19 cellular contexts compared by ENCODE assay signal in genomic region chr3:16695710-16696109, GRCh38.
DNase-seq lines count a peak whose midpoint lies in the region; ATAC-seq and TF ChIP-seq lines count a peak whose summit lies in the region.
"Had no signal": no experiment of that assay in that cellular context is flagged by ENCODE, and none has a peak within 500 bp of the region (broad histone marks: within the 10 kb centered on the region; RNA-seq: fewer than 3 reads in every experiment).

No MANE protein-coding gene starts in this region.

- no peaks in the 10 kb centered on the region; a peak in 2 of 22 replicates for H3K9me3 ChIP-seq in BLaER1 treated with 17β-estradiol and CSF1 and Interleukin-3, amounts not matched to agents 10 nM and 100 nM (replicated peaks in 1 of 11)
- H3K9me3 ChIP-seq in OCI-LY1 (ENCODE audit: low read length) (no peaks in the 10 kb centered on the region), iPS-15b (ENCODE audit: control insufficient read depth, insufficient read depth, low read length) (no peaks in the 10 kb centered on the region), vagina (no peaks in the 10 kb centered on the region)

- no peaks in the 10 kb centered on the region for H4K20me1 ChIP-seq in BLaER1 treated with 17β-estradiol and CSF1 and Interleukin-3, amounts not matched to agents 10 nM and 100 nM
- H4K20me1 ChIP-seq in OCI-LY1 (ENCODE audit: insufficient read depth, low read length) = no peaks in the 10 kb centered on the region

- H3K4me3 ChIP-seq in BLaER1 treated with 17β-estradiol and CSF1 and Interleukin-3, amounts not matched to agents 10 nM and 100 nM = no peak overlapping the region
- no peak overlapping the region for H3K4me3 ChIP-seq in OCI-LY1 (ENCODE audit: low read depth, low read length, poor library complexity, severe bottlenecking)
- peak overlapping the region; percentile 27 for H3K4me3 ChIP-seq in iPS-15b (ENCODE audit: low read depth, low read length)
- H3K4me3 ChIP-seq in vagina = no peak overlapping the region
- H3K4me3 ChIP-seq: GM23248 had no signal

- no peak overlapping the region; the same call in 1 of the 2 replicates for H2AFZ ChIP-seq in OCI-LY1 (ENCODE audit: low read length)
- H2AFZ ChIP-seq: GM23248 had no signal

- H3K79me2 ChIP-seq in OCI-LY1 (ENCODE audit: insufficient read depth, low read length) = no peaks in the 10 kb centered on the region

- no peak overlapping the region for H3K27ac ChIP-seq in BLaER1 treated with 17β-estradiol and CSF1 and Interleukin-3, amounts not matched to agents 10 nM and 100 nM
- H3K27ac ChIP-seq in OCI-LY1 (ENCODE audit: low read depth, low read length, poor library complexity, severe bottlenecking) (no peak overlapping the region), substantia nigra (ENCODE audit: low read depth, low read length, poor library complexity, severe bottlenecking) (no peak overlapping the region), vagina (no peak overlapping the region)
- H3K27ac ChIP-seq: GM23248 had no signal

- H3K9me2 ChIP-seq in OCI-LY1 (ENCODE audit: low read depth, low read length) = no peaks in the 10 kb centered on the region

- no peak overlapping the region for H3K4me3 Mint-ChIP-seq in stimulated activated naive B cell treated with anti-CD40 and anti-IgM and Interleukin-4, amounts not matched to agents 10 μg/mL and 1 μg/mL and 100 μg/mL, for 72 hours
- H3K4me3 Mint-ChIP-seq: CD4-positive, CD25-positive, alpha-beta regulatory T cell had no signal

- TF ChIP-seq CTCF in OCI-LY1 (IDR thresholded peaks at IDR 0.05; ENCODE audit: low read length) (no peak), vagina (IDR thresholded peaks at IDR 0.05) (no peak)

- H3K4me1 Mint-ChIP-seq in stimulated activated naive B cell treated with anti-CD40 and anti-IgM and Interleukin-4, amounts not matched to agents 10 μg/mL and 1 μg/mL and 100 μg/mL, for 72 hours = peaks cover 33 to 60% of the 10 kb centered on the region in 2 donors
- H3K4me1 Mint-ChIP-seq: CD4-positive, CD25-positive, alpha-beta regulatory T cell had no signal

- peak overlapping the region in 9 of 11 experiments; percentile 9 to 71 (median 50); a peak in 14 of 22 replicates for H3K4me2 ChIP-seq in BLaER1 treated with 17β-estradiol and CSF1 and Interleukin-3, amounts not matched to agents 10 nM and 100 nM
- H3K4me2 ChIP-seq in OCI-LY1 (ENCODE audit: low read length) = peak overlapping the region; percentile 61

- peak overlapping the region; percentile 80 for H3K27ac Mint-ChIP-seq in stimulated activated naive B cell treated with anti-CD40 and anti-IgM and Interleukin-4, amounts not matched to agents 10 μg/mL and 1 μg/mL and 100 μg/mL, for 72 hours
- H3K27ac Mint-ChIP-seq: CD4-positive, CD25-positive, alpha-beta regulatory T cell had no signal

- no peaks in the 10 kb centered on the region for H3K27me3 ChIP-seq in BLaER1 treated with 17β-estradiol and CSF1 and Interleukin-3, amounts not matched to agents 10 nM and 100 nM
- H3K27me3 ChIP-seq in OCI-LY1 (ENCODE audit: insufficient read depth, low read length) (no peaks in the 10 kb centered on the region), iPS-15b (ENCODE audit: control insufficient read depth, insufficient read depth, low read length) (no peaks in the 10 kb centered on the region), vagina (no peaks in the 10 kb centered on the region)

- no peaks in the 10 kb centered on the region for H3K36me3 ChIP-seq in BLaER1 treated with 17β-estradiol and CSF1 and Interleukin-3, amounts not matched to agents 10 nM and 100 nM
- H3K36me3 ChIP-seq in OCI-LY1 (ENCODE audit: insufficient read depth, low read length) (no peaks in the 10 kb centered on the region), iPS-15b (ENCODE audit: control insufficient read depth, insufficient read depth, low read length) (peaks cover 6% of the 10 kb centered on the region), vagina (no peaks in the 10 kb centered on the region)

- H3K9me3 Mint-ChIP-seq in stimulated activated naive B cell treated with anti-CD40 and anti-IgM and Interleukin-4, amounts not matched to agents 10 μg/mL and 1 μg/mL and 100 μg/mL, for 72 hours = peaks cover 4% of the 10 kb centered on the region in 2 donors
- H3K9me3 Mint-ChIP-seq: CD4-positive, CD25-positive, alpha-beta regulatory T cell; IgD-negative memory B cell had no signal

- H3K36me3 Mint-ChIP-seq in stimulated activated naive B cell treated with anti-CD40 and anti-IgM and Interleukin-4, amounts not matched to agents 10 μg/mL and 1 μg/mL and 100 μg/mL, for 72 hours = no peaks in the 10 kb centered on the region
- H3K36me3 Mint-ChIP-seq: CD4-positive, CD25-positive, alpha-beta regulatory T cell had no signal

- intact Hi-C loops in vagina (cut with DNase I) = no loop called here

- H3K9ac ChIP-seq in BLaER1 treated with 17β-estradiol and CSF1 and Interleukin-3, amounts not matched to agents 10 nM and 100 nM = no peak overlapping the region
- H3K9ac ChIP-seq in OCI-LY1 (ENCODE audit: low read length) (no peak overlapping the region), iPS-15b (ENCODE audit: low read depth, low read length) (no peak overlapping the region)
- H3K9ac ChIP-seq: GM23248 had no signal

- peaks cover 6 to 45% (median 24%) of the 10 kb centered on the region in 10 experiments; a peak in 19 of 20 replicates for H3K4me1 ChIP-seq in BLaER1 treated with 17β-estradiol and CSF1 and Interleukin-3, amounts not matched to agents 10 nM and 100 nM
- H3K4me1 ChIP-seq in OCI-LY1 (ENCODE audit: insufficient read depth, low read length, severe bottlenecking) (peaks cover 46% of the 10 kb centered on the region), iPS-15b (ENCODE audit: control insufficient read depth, insufficient read depth, low read length) (peaks cover 8% of the 10 kb centered on the region), vagina (no peaks in the 10 kb centered on the region)

- DNase-seq in stimulated activated naive B cell treated with anti-CD40 and anti-IgM and Interleukin-4, amounts not matched to agents 10 μg/mL and 1 μg/mL and 100 μg/mL, for 72 hours = no peak
- no peak for DNase-seq in substantia nigra (lab: John Stamatoyannopoulos, UW)
- DNase-seq in vagina (ENCODE audit: extremely low spot score in 2 of 2) = no peak
- no peak for DNase-seq in NCI-H146 treated with DMSO at 0.1 percent for 48 hours (lab: John Stamatoyannopoulos, UW; ENCODE audit: unreplicated experiment)
- DNase-seq: CD4-positive, CD25-positive, alpha-beta regulatory T cell; COR-L47; DMS79; GM23248; NCI-H187; NCI-H446 treated with DMSO at 0.1 percent for 48 hours; NCI-H526 treated with DMSO at 0.1 percent for 48 hours; PC-3; RPMI8226; SHP77 had no signal

- H3K27me3 Mint-ChIP-seq in stimulated activated naive B cell treated with anti-CD40 and anti-IgM and Interleukin-4, amounts not matched to agents 10 μg/mL and 1 μg/mL and 100 μg/mL, for 72 hours = no peaks in the 10 kb centered on the region

- no peak for ATAC-seq in stimulated activated naive B cell treated with anti-CD40 and anti-IgM and Interleukin-4, amounts not matched to agents 10 μg/mL and 1 μg/mL and 100 μg/mL, for 72 hours (replicated peaks)
- ATAC-seq: HCT116, PC-3 had no signal

- no peak for TF ChIP-seq POLR2A in vagina (IDR thresholded peaks at IDR 0.05)

- 0 out of 2 replicates have a peak, but pooled peaks cover 3% of the 10 kb centered on the region for H3F3A ChIP-seq in OCI-LY1 (ENCODE audit: insufficient read depth, low read length)
